ENCODE assay signal across 8 cellular contexts in the genomic region with DNA sequence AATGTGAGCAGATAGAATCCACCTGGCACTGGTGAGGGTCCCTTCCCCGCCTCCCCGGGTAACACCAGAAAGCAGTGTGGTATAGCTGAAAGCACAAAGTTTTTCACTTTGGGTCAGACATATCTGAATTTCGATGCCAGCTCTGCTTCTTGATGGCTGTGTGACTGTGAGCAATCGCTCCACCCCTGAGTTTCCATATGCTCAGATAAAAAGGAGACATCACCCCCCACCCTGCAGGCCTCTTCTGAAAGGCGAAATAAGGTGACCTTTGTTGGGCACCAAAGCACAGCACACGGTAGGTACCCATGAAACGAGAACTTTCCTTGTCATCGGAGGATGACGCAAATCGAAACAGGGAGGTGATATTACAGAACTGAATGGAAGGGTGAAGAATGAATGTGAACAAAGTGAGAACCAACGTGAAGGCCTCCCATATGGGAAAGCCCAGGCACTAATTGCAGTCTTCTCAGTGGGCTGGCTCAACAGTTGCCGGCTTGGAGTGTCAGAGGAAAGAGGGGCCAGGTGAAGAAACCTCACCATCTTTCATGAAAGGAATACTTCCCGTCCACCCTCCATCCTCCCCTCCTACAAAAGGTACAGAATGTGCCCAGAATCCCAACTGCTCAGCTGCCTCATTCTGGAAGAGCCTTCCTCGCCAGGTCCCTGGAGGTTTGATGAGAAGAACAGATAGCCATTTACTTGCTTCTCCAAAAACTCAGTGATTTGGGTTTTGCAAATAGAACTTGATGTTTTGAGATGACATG.
A peak's percentile ranks its signal among the peaks of the same experiment; 100 is the strongest.
DNase-seq lines count a peak whose midpoint lies in the region; ATAC-seq, FAIRE-seq and TF ChIP-seq lines count a peak whose summit lies in the region.

No MANE protein-coding gene starts in this region.

- H3K79me2 ChIP-seq in hepatocyte, result no peaks in the 10 kb centered on the region

- H3K4me1 Mint-ChIP-seq in CD8-positive, alpha-beta T cell (ENCODE audit: low read depth), result peaks cover 83% of the 10 kb centered on the region

- peak; percentile 56 for ATAC-seq in CD8-positive, alpha-beta T cell
- ATAC-seq in GM21390 (IDR thresholded peaks at IDR 0.05; ENCODE audit: unreplicated experiment) (peak; percentile 77), HG03571 (IDR thresholded peaks at IDR 0.05; ENCODE audit: unreplicated experiment) (peak; percentile 60)

- CTCF ChIA-PET in CD8-positive, alpha-beta T cell (lab: Charles Lee), result interaction anchor here (0.7 to 2.4 kb wide), 3 partner anchors 17 to 114 kb away, joined by 3 to 7 read pairs (median 3); no protein-coding TSS in a partner anchor

- H3K4me3 Mint-ChIP-seq in CD8-positive, alpha-beta T cell, result peak overlapping the region; percentile 61

- no peak overlapping the region for H3K4me2 ChIP-seq in hepatocyte

- peaks cover 59% of the 10 kb centered on the region for H3K36me3 Mint-ChIP-seq in CD8-positive, alpha-beta T cell

- H3K27me3 Mint-ChIP-seq in CD8-positive, alpha-beta T cell (ENCODE audit: low read depth), result no peaks in the 10 kb centered on the region

- no peaks in the 10 kb centered on the region for H4K20me1 ChIP-seq in hepatocyte (ENCODE audit: insufficient read depth, poor library complexity, severe bottlenecking)

- H3K27ac ChIP-seq in CD8-positive, alpha-beta T cell (ENCODE audit: low read depth, low read length), result no peak overlapping the region
- H3K27ac ChIP-seq in hepatocyte, result no peak overlapping the region
- peak overlapping the region in 1 of 2 donors; percentile 5 for H3K27ac ChIP-seq in small intestine (ENCODE audit: low read depth in 1 of 2, low read length in 1 of 2)

- peaks cover 4% of the 10 kb centered on the region for H3K36me3 ChIP-seq in CD8-positive, alpha-beta T cell (ENCODE audit: insufficient read depth, low read length)
- H3K36me3 ChIP-seq in hepatocyte (replicated peaks; ENCODE audit: insufficient read depth, low read depth) (no peaks in the 10 kb centered on the region), small intestine (ENCODE audit: control insufficient read depth in 2 of 2, insufficient read depth in 2 of 2, low read length in 2 of 2) (peaks cover 0 to 5% of the 10 kb centered on the region in 2 donors)

- DNase-seq in CD8-positive, alpha-beta T cell, result peak in 2 of 7 experiments; percentile 18 to 59
- peak; percentile 31 for DNase-seq in activated naive CD8-positive, alpha-beta T cell treated with anti-CD3 and anti-CD28 coated beads, Interleukin-2, amount 50 U/mL, for 16 hours (ENCODE audit: low read depth, low spot score)
- no peak for DNase-seq in iPS-NIHi11 (ENCODE audit: low spot score)
- DNase-seq in hepatocyte (ENCODE audit: low spot score), result no peak
- no peak for DNase-seq in NCI-H1417 (lab: John Stamatoyannopoulos, UW)
- no peak for DNase-seq in small intestine

- no peak for FAIRE-seq in small intestine (lab: Jason Lieb, UNC)

- no peaks in the 10 kb centered on the region for H3K27me3 ChIP-seq in CD8-positive, alpha-beta T cell (ENCODE audit: insufficient read depth, low read length)
- H3K27me3 ChIP-seq in hepatocyte (no peaks in the 10 kb centered on the region), small intestine (ENCODE audit: control insufficient read depth in 2 of 2, insufficient read depth in 2 of 2, low read length in 2 of 2) (no peaks in the 10 kb centered on the region)

- POLR2A ChIA-PET in CD8-positive, alpha-beta T cell (lab: Charles Lee), result interaction anchor here (1.0 to 1.4 kb wide), 2 partner anchors 14 to 32 kb away, joined by 3 to 5 read pairs; no protein-coding TSS in a partner anchor

- no peaks in the 10 kb centered on the region for H3K9me3 ChIP-seq in CD8-positive, alpha-beta T cell (ENCODE audit: low read length)
- no peaks in the 10 kb centered on the region for H3K9me3 ChIP-seq in hepatocyte (ENCODE audit: low read depth)
- no peaks in the 10 kb centered on the region for H3K9me3 ChIP-seq in small intestine (ENCODE audit: control insufficient read depth, low read depth)

- TF ChIP-seq CTCF in CD8-positive, alpha-beta T cell (IDR thresholded peaks at IDR 0.05), result no peak
- no peak for TF ChIP-seq CTCF in hepatocyte (IDR thresholded peaks at IDR 0.05; ENCODE audit: poor library complexity)

- H3K4me1 ChIP-seq in CD8-positive, alpha-beta T cell (ENCODE audit: insufficient read depth, low read length), result peaks cover 32% of the 10 kb centered on the region
- H3K4me1 ChIP-seq in hepatocyte (ENCODE audit: insufficient read depth), result no peaks in the 10 kb centered on the region
- H3K4me1 ChIP-seq in small intestine (ENCODE audit: control insufficient read depth in 2 of 2, insufficient read depth in 1 of 2, low read depth in 1 of 2, low read length in 1 of 2), result no peaks in the 10 kb centered on the region

- H2AFZ ChIP-seq in hepatocyte, result no peak overlapping the region

- peak overlapping the region; percentile 90 for H3K27ac Mint-ChIP-seq in CD8-positive, alpha-beta T cell

- no peak overlapping the region for H3K4me3 ChIP-seq in CD8-positive, alpha-beta T cell (ENCODE audit: low read depth, low read length)
- H3K4me3 ChIP-seq in hepatocyte (no peak overlapping the region), small intestine (ENCODE audit: low read depth in 1 of 2, low read length in 2 of 2) (no peak overlapping the region)

- H3K9me3 Mint-ChIP-seq in CD8-positive, alpha-beta T cell, result peaks cover 4% of the 10 kb centered on the region

- H3K9me2 ChIP-seq in hepatocyte (replicated peaks; ENCODE audit: insufficient read depth), result no peaks in the 10 kb centered on the region

- 96% methylated on average over 14 of the region's 14 CpGs for WGBS in hepatocyte (ENCODE audit: low lambda C conversion rate, missing lambda C conversion rate)
- WGBS in small intestine, 3 donors, result 72 to 76% (median 75%) methylated on average over 14 of the region's 14 CpGs

- intact Hi-C loops in CD8-positive, alpha-beta T cell (cut with DNase I, micrococcal nuclease), result loop anchor here (1.0 to 2.0 kb wide), 2 partner anchors 14 to 20 kb away; no protein-coding TSS in a partner anchor
